ENCODE assay signal across 19 cellular contexts in the genomic region with DNA sequence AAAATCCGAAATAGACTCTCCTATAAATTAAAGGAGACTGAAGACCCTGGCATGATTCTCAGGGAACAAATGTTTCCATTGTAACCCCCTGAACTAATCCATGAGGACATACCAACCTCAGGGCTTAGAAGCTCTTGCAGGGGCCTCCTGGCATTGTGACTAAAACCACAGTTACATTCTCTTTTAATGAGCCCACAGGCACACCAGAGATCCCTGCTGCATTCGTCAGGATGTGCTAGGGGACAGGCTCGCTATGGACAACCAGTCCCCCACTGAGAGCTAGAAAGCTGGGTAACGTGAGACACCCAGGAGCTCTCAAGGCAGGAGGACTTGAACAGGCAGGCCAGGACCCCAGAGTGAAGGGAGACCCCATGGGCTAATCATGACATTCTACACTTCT.
"Had no signal": no experiment of that assay in that cellular context is flagged by ENCODE, and none has a peak within 500 bp of the region (broad histone marks: within the 10 kb centered on the region; RNA-seq: fewer than 3 reads in every experiment).

No MANE protein-coding gene starts in this region.

- H3K4me3 ChIP-seq: body of pancreas, lower lobe of right lung, skin epidermis, thyroid gland, uterus had no signal

- H3K36me3 Mint-ChIP-seq: mesothelial cell of epicardium; naive B cell; stimulated activated effector memory CD8-positive, alpha-beta T cell treated with anti-CD3 and anti-CD28 coated beads, Interleukin-12 subunit alpha, Interleukin-12 subunit beta, amount 100 ng/mL, for 72 hours had no signal

- H3K27ac Mint-ChIP-seq: activated CD4-positive, alpha-beta T cell treated with anti-CD3 and anti-CD28 coated beads for 36 hours; activated CD8-positive, alpha-beta T cell treated with anti-CD3 and anti-CD28 coated beads, Interleukin-2, amount 10 ng/mL, durations not matched to agents 7 days and 5 days; activated naive CD8-positive, alpha-beta T cell treated with anti-CD3 and anti-CD28 coated beads, Interleukin-2, amount 50 U/mL, for 24 hours; effector memory CD8-positive, alpha-beta T cell; mesothelial cell of epicardium; stimulated activated effector memory CD8-positive, alpha-beta T cell treated with anti-CD3 and anti-CD28 coated beads, Interleukin-12 subunit alpha, Interleukin-12 subunit beta, amount 100 ng/mL, for 72 hours had no signal

- H3K9me3 Mint-ChIP-seq: activated naive CD8-positive, alpha-beta T cell treated with anti-CD3 and anti-CD28 coated beads, Interleukin-2, amount 50 U/mL, for 24 hours; effector memory CD8-positive, alpha-beta T cell; stimulated activated effector memory CD8-positive, alpha-beta T cell treated with anti-CD3 and anti-CD28 coated beads, Interleukin-12 subunit alpha, Interleukin-12 subunit beta, amount 100 ng/mL, for 72 hours had no signal

- H3K9me3 ChIP-seq: body of pancreas, lower lobe of right lung, neutrophil, thyroid gland, uterus had no signal

- H3K4me1 ChIP-seq: body of pancreas, lower lobe of right lung had no signal

- H3K27ac ChIP-seq: body of pancreas, lower lobe of right lung, neutrophil, skin epidermis, thyroid gland, uterus, VCaP had no signal

- H3K4me3 Mint-ChIP-seq: activated CD4-positive, alpha-beta T cell treated with anti-CD3 and anti-CD28 coated beads for 36 hours; activated CD8-positive, alpha-beta T cell treated with anti-CD3 and anti-CD28 coated beads, Interleukin-2, amount 10 ng/mL, durations not matched to agents 7 days and 5 days; activated naive CD8-positive, alpha-beta T cell treated with anti-CD3 and anti-CD28 coated beads, Interleukin-2, amount 50 U/mL, for 24 hours; effector memory CD8-positive, alpha-beta T cell; mesothelial cell of epicardium; naive B cell; stimulated activated effector memory CD8-positive, alpha-beta T cell treated with anti-CD3 and anti-CD28 coated beads, Interleukin-12 subunit alpha, Interleukin-12 subunit beta, amount 100 ng/mL, for 72 hours had no signal

- H3K27me3 Mint-ChIP-seq: activated CD4-positive, alpha-beta T cell treated with anti-CD3 and anti-CD28 coated beads for 36 hours; activated naive CD8-positive, alpha-beta T cell treated with anti-CD3 and anti-CD28 coated beads, Interleukin-2, amount 50 U/mL, for 24 hours; effector memory CD8-positive, alpha-beta T cell had no signal

- H3K36me3 ChIP-seq: lower lobe of right lung, neutrophil, thyroid gland, uterus had no signal

- H3K27me3 ChIP-seq: body of pancreas, thyroid gland, uterus had no signal

- H3K4me1 Mint-ChIP-seq: activated CD4-positive, alpha-beta T cell treated with anti-CD3 and anti-CD28 coated beads for 36 hours; activated naive CD8-positive, alpha-beta T cell treated with anti-CD3 and anti-CD28 coated beads, Interleukin-2, amount 50 U/mL, for 24 hours; mesothelial cell of epicardium had no signal

- DNase-seq: activated CD4-positive, alpha-beta T cell treated with anti-CD3 and anti-CD28 coated beads for 36 hours; activated CD8-positive, alpha-beta memory T cell treated with anti-CD3 and anti-CD28 coated beads, Interleukin-2, amount 50 U/mL, for 48 hours; activated CD8-positive, alpha-beta T cell treated with anti-CD3 and anti-CD28 coated beads, Interleukin-2, amount 10 ng/mL, durations not matched to agents 7 days and 5 days; activated naive CD4-positive, alpha-beta T cell; activated naive CD8-positive, alpha-beta T cell treated with anti-CD3 and anti-CD28 coated beads, Interleukin-2, amount 50 U/mL, for 24 hours; body of pancreas; central memory CD4-positive, alpha-beta T cell; effector memory CD8-positive, alpha-beta T cell; hippocampal formation; lower lobe of right lung; naive B cell; T1000; thyroid gland; uterus had no signal
